Comparison of ENCODE assay signal across 9 cellular contexts in genomic region chr13:99495478-99496321, GRCh38. TPM values are rescaled to one million over a fixed set of nuclear protein-coding genes. Genes with fewer than 3 reads are reported as not detected.
DNase-seq lines count a peak whose midpoint lies in the region; TF ChIP-seq lines count a peak whose summit lies in the region.
"Had no signal": no experiment of that assay in that cellular context is flagged by ENCODE, and none has a peak within 500 bp of the region (broad histone marks: within the 10 kb centered on the region; RNA-seq: fewer than 3 reads in every experiment).

No MANE protein-coding gene starts in this region.

- 63 to 78% methylated on average over 10 of the region's 10 CpGs for WGBS in esophagus, 2 donors
- WGBS in spleen, 5 donors, result 55 to 69% (median 64%) methylated on average over 10 of the region's 10 CpGs

- no peaks in the 10 kb centered on the region for H3K27me3 ChIP-seq in esophagus (ENCODE audit: control insufficient read depth in 1 of 2, insufficient read depth in 2 of 2, low read length in 2 of 2)
- no peaks in the 10 kb centered on the region for H3K27me3 ChIP-seq in spleen (replicated peaks in 1 of 7)

- peak overlapping the region; percentile 46 to 64 for H3K27ac ChIP-seq in esophagus (ENCODE audit: low read depth in 2 of 2, low read length in 1 of 2)
- H3K27ac ChIP-seq in spleen, result peak overlapping the region; percentile 82 to 98 (median 92)

- H3K4me3 ChIP-seq in GM08714 (ENCODE audit: low read length) (peak overlapping the region; percentile 52; the same call in 1 of the 2 replicates), esophagus (ENCODE audit: low read depth in 1 of 2, low read length in 2 of 2) (peak overlapping the region in 1 of 2 donors; percentile 47), spleen (peak overlapping the region; percentile 41 to 76 (median 47))

- no peak for TF ChIP-seq POLR2A in spleen (IDR thresholded peaks at IDR 0.05)

- H3K36me3 ChIP-seq in esophagus (ENCODE audit: control insufficient read depth in 2 of 2, insufficient read depth in 2 of 2, low read length in 1 of 2), result no peaks in the 10 kb centered on the region
- no peaks in the 10 kb centered on the region for H3K36me3 ChIP-seq in spleen

- intact Hi-C loops in spleen (cut with DNase I; ENCODE audit: low total_unique reads), result no loop called here

- H3K9me3 ChIP-seq in esophagus (ENCODE audit: control insufficient read depth in 2 of 2, insufficient read depth in 1 of 2, low read depth in 1 of 2, low read length in 1 of 2) (no peaks in the 10 kb centered on the region), spleen (no peaks in the 10 kb centered on the region)

- H3K4me1 ChIP-seq in esophagus (ENCODE audit: control insufficient read depth in 2 of 2, insufficient read depth in 2 of 2, low read length in 1 of 2), result no peaks in the 10 kb centered on the region
- H3K4me1 ChIP-seq in spleen, result peaks cover 23 to 66% (median 52%) of the 10 kb centered on the region in 6 donors

- DNase-seq in M059J (ENCODE audit: low read depth), result peak; percentile 44
- DNase-seq in spleen, result no peak
- no peak for DNase-seq in stimulated activated CD4-positive, alpha-beta T cell treated with anti-CD3 and anti-CD28 coated beads, Interleukin-12 subunit alpha, Interleukin-12 subunit beta, amount 100 ng/mL, for 4 hours
- no peak for DNase-seq in stimulated activated CD4-positive, alpha-beta T cell treated with anti-CD3 and anti-CD28 coated beads, Interleukin-1b, Interleukin-23, amount 100 ng/mL, for 48 hours
- DNase-seq in DMS53 (lab: John Stamatoyannopoulos, UW), result no peak
- no peak for DNase-seq in NCI-H1930 (lab: John Stamatoyannopoulos, UW)
- DNase-seq: NCI-H526 had no signal

- no peak for TF ChIP-seq CTCF in spleen (IDR thresholded peaks at IDR 0.05 in 8 of 11, conservative IDR thresholded peaks at IDR 0.05 in 3 of 11)

RNA-seq across cellular contexts. Expression of gene TM9SF2, which starts 5.6 kb away (rescaled TPM):
- 172 and 215 TPM in 2 replicates for total RNA-seq in M059J (2014; rRNA removed; shearing (Covaris generic))
- polyA plus RNA-seq in esophagus (10 to 100 TPM; 26.3 to 48.0 TPM), spleen (10 to 100 TPM; 28.8 to 39.6 (median 34.5) TPM)
- 100 to 1,000 TPM in 4 of 7 donors, 10 to 100 TPM in 3; 82.7 to 134 (median 103) TPM for total RNA-seq in spleen
